ENCODE assay signal across 8 cellular contexts in genomic region chr10:104336829-104337526, GRCh38. TPM values are rescaled to one million over a fixed set of nuclear protein-coding genes. Genes with fewer than 3 reads are reported as not detected.
DNase-seq lines count a peak whose midpoint lies in the region; ATAC-seq, FAIRE-seq and TF ChIP-seq lines count a peak whose summit lies in the region.

No MANE protein-coding gene starts in this region.

- H3K4me1 ChIP-seq in adrenal gland (replicated peaks in 1 of 2) (peaks cover 8 to 41% of the 10 kb centered on the region in 2 donors), thymus (ENCODE audit: control insufficient read depth, insufficient read depth, low read length) (peaks cover 23% of the 10 kb centered on the region)

- H3K36me3 ChIP-seq in adrenal gland (replicated peaks in 1 of 2) = no peaks in the 10 kb centered on the region
- no peaks in the 10 kb centered on the region for H3K36me3 ChIP-seq in thymus (ENCODE audit: control insufficient read depth, insufficient read depth)

- intact Hi-C loops in adrenal gland (cut with DNase I) = no loop called here

- peak overlapping the region; percentile 99 for H3K27ac Mint-ChIP-seq in activated naive CD4-positive, alpha-beta T cell treated with anti-CD3 and anti-CD28 coated beads, Interleukin-2, amount 10 ng/mL, durations not matched to agents 7 days and 5 days

- H3K27ac ChIP-seq in adrenal gland = peak overlapping the region; percentile 85 to 99 (median 98)
- H3K27ac ChIP-seq in thymus (ENCODE audit: low read depth) = peak overlapping the region; percentile 46

- TF ChIP-seq POLR2A in adrenal gland (IDR thresholded peaks at IDR 0.05) = peak in 1 of 2 donors; percentile 14

- H3K27me3 Mint-ChIP-seq in activated naive CD4-positive, alpha-beta T cell treated with anti-CD3 and anti-CD28 coated beads, Interleukin-2, amount 10 ng/mL, durations not matched to agents 7 days and 5 days = peaks cover 15% of the 10 kb centered on the region

- no peak for TF ChIP-seq CTCF in adrenal gland (IDR thresholded peaks at IDR 0.05)

- no peaks in the 10 kb centered on the region for H3K9me3 Mint-ChIP-seq in activated naive CD4-positive, alpha-beta T cell treated with anti-CD3 and anti-CD28 coated beads, Interleukin-2, amount 10 ng/mL, durations not matched to agents 7 days and 5 days

- H3K36me3 Mint-ChIP-seq in activated naive CD4-positive, alpha-beta T cell treated with anti-CD3 and anti-CD28 coated beads, Interleukin-2, amount 10 ng/mL, durations not matched to agents 7 days and 5 days = peaks cover 25% of the 10 kb centered on the region

- H3K9me3 ChIP-seq in adrenal gland (replicated peaks in 1 of 3) = no peaks in the 10 kb centered on the region
- no peaks in the 10 kb centered on the region for H3K9me3 ChIP-seq in thymus (ENCODE audit: control insufficient read depth)

- H3K27me3 ChIP-seq in adrenal gland = no peaks in the 10 kb centered on the region
- H3K27me3 ChIP-seq in thymus (ENCODE audit: control insufficient read depth, insufficient read depth) = no peaks in the 10 kb centered on the region

- CTCF ChIA-PET in activated naive CD4-positive, alpha-beta T cell treated with anti-CD3 and anti-CD28 coated beads, Interleukin-2, amount 10 ng/mL, durations not matched to agents 7 days and 5 days (lab: Charles Lee) = interaction anchor here (0.7 to 7.3 kb wide), 9 partner anchors 8 to 62 kb away, joined by 3 to 52 read pairs (median 5); partner anchors contain the start of gene CFAP58

- ATAC-seq in HG03442 (IDR thresholded peaks at IDR 0.05; ENCODE audit: unreplicated experiment) = peak; percentile 15

- H3K4me1 Mint-ChIP-seq in activated naive CD4-positive, alpha-beta T cell treated with anti-CD3 and anti-CD28 coated beads, Interleukin-2, amount 10 ng/mL, durations not matched to agents 7 days and 5 days = peaks cover 61% of the 10 kb centered on the region

- 19 to 29% (median 25%) methylated on average over 14 of the region's 14 CpGs for WGBS in adrenal gland, 4 donors
- WGBS in thymus = 27% methylated on average over 14 of the region's 14 CpGs

- H3K4me3 ChIP-seq in adrenal gland (peak overlapping the region in 2 of 4 donors; percentile 78 to 95), thymus (ENCODE audit: low read length) (peak overlapping the region; percentile 96)

- no peak for DNase-seq in activated naive CD4-positive, alpha-beta T cell treated with anti-CD3 and anti-CD28 coated beads, Interleukin-2, amount 10 ng/mL, durations not matched to agents 7 days and 5 days
- DNase-seq in activated naive CD4-positive, alpha-beta T cell treated with Interleukin-2 at 50 U/mL for 16 hours = no peak
- DNase-seq in adrenal gland (peak in 2 of 7 donors; percentile 11 to 48), kidney tubule cell (ENCODE audit: low spot score) (peak; percentile 33), NCI-H748 treated with DMSO at 0.1 percent for 48 hours (lab: John Stamatoyannopoulos, UW) (no peak), RCC 7860 (ENCODE audit: low spot score) (no peak)

- FAIRE-seq in RCC 7860 (lab: Jason Lieb, UNC) = no peak

- peak overlapping the region; percentile 82 for H3K4me3 Mint-ChIP-seq in activated naive CD4-positive, alpha-beta T cell treated with anti-CD3 and anti-CD28 coated beads, Interleukin-2, amount 10 ng/mL, durations not matched to agents 7 days and 5 days

RNA-seq across cellular contexts. Expression of gene ITPRIP, which starts 1.3 kb away (rescaled TPM):
- total RNA-seq in adrenal gland = 10 to 100 TPM; 18.3 to 27.0 (median 21.9) TPM
- polyA plus RNA-seq in adrenal gland = 10 to 100 TPM; 11.4 to 13.1 (median 12.1) TPM
- polyA plus RNA-seq in thymus = 13.6 TPM

RNA-seq across cellular contexts. Expression of gene CFAP58, which starts 16.7 kb away (rescaled TPM):
- 1 to 10 TPM in 2 of 8 donors, under 1 TPM in 6; 0.11 to 2.9 (median 0.67) TPM for total RNA-seq in adrenal gland
- polyA plus RNA-seq in adrenal gland = 1 to 10 TPM in 2 of 3 donors, under 1 TPM in 1; 0.42 to 1.3 (median 1.1) TPM
- polyA plus RNA-seq in thymus = 0.34 TPM
